In genomic region chr16:50244504-50245416, GRCh38 we compare ENCODE assay signal across 8 cellular contexts. TPM values are rescaled to one million over a fixed set of nuclear protein-coding genes. Genes with fewer than 3 reads are reported as not detected.
A peak's percentile ranks its signal among the peaks of the same experiment; 100 is the strongest.
DNase-seq lines count a peak whose midpoint lies in the region; ATAC-seq and TF ChIP-seq lines count a peak whose summit lies in the region.

No MANE protein-coding gene starts in this region.

- WGBS in upper lobe of left lung, 2 donors = 64 to 65% methylated on average over 11 to 16 of the region's 33 CpGs

- TF ChIP-seq CTCF in left ventricle myocardium inferior (IDR thresholded peaks at IDR 0.05; ENCODE audit: borderline replicate concordance) (no peak), lower lobe of right lung (IDR thresholded peaks at IDR 0.05) (no peak), upper lobe of left lung (IDR thresholded peaks at IDR 0.05) (no peak)

- TF ChIP-seq EP300 in upper lobe of left lung (IDR thresholded peaks at IDR 0.05) = no peak

- DNase-seq in left ventricle myocardium inferior = no peak
- DNase-seq in Right ventricle myocardium inferior (ENCODE audit: missing footprints) = no peak
- DNase-seq in adipocyte (ENCODE audit: low read depth) = no peak
- DNase-seq in lower lobe of right lung = no peak
- DNase-seq in upper lobe of left lung = peak in 1 of 2 donors; percentile 66
- DNase-seq in effector CD4-positive, alpha-beta T cell = no peak
- no peak for DNase-seq in left lobe of liver (ENCODE audit: low spot score)

- H3K27me3 ChIP-seq in left ventricle myocardium inferior (ENCODE audit: low read depth) = peaks cover 57% of the 10 kb centered on the region
- no peaks in the 10 kb centered on the region for H3K27me3 ChIP-seq in adipocyte (replicated peaks; ENCODE audit: control insufficient read depth, insufficient read depth, low read length)
- no peaks in the 10 kb centered on the region for H3K27me3 ChIP-seq in lower lobe of right lung (ENCODE audit: low read depth)
- no peaks in the 10 kb centered on the region for H3K27me3 ChIP-seq in upper lobe of left lung

- no peaks in the 10 kb centered on the region for H3K9me3 ChIP-seq in left ventricle myocardium inferior (replicated peaks)
- H3K9me3 ChIP-seq in adipocyte (ENCODE audit: control insufficient read depth, low read length) = no peaks in the 10 kb centered on the region
- H3K9me3 ChIP-seq in lower lobe of right lung = no peaks in the 10 kb centered on the region
- no peaks in the 10 kb centered on the region for H3K9me3 ChIP-seq in upper lobe of left lung

- no peak overlapping the region for H3K27ac ChIP-seq in left ventricle myocardium inferior (replicated peaks)
- H3K27ac ChIP-seq in lower lobe of right lung = peak overlapping the region; percentile 46
- peak overlapping the region in 3 of 4 donors; percentile 35 to 65 (median 48) for H3K27ac ChIP-seq in upper lobe of left lung

- H3K9ac ChIP-seq in adipocyte (ENCODE audit: low read length) = peak overlapping the region; percentile 79

- no peak for TF ChIP-seq POLR2A in upper lobe of left lung (IDR thresholded peaks at IDR 0.05)

- ATAC-seq in Right ventricle myocardium inferior (no peak), lower lobe of right lung (no peak), upper lobe of left lung (ENCODE audit: low FRiP score in 2 of 2) (no peak), left lobe of liver (no peak), GM21529 (IDR thresholded peaks at IDR 0.05; ENCODE audit: unreplicated experiment) (no peak)

- intact Hi-C loops in left ventricle myocardium inferior (cut with micrococcal nuclease) = no loop called here
- intact Hi-C loops in Right ventricle myocardium inferior (cut with DNase I) = loop anchor here (10.0 kb wide), 1 partner anchor 400 kb away; no protein-coding TSS in a partner anchor
- intact Hi-C loops in lower lobe of right lung (cut with DNase I) = no loop called here

- H3K4me1 ChIP-seq in left ventricle myocardium inferior (peaks cover 20% of the 10 kb centered on the region), adipocyte (ENCODE audit: control insufficient read depth, insufficient read depth, low read length) (peaks cover 14% of the 10 kb centered on the region), lower lobe of right lung (peaks cover 31% of the 10 kb centered on the region), upper lobe of left lung (peaks cover 16 to 41% (median 25%) of the 10 kb centered on the region in 4 donors)

- no peaks in the 10 kb centered on the region for H3K36me3 ChIP-seq in left ventricle myocardium inferior
- H3K36me3 ChIP-seq in adipocyte (ENCODE audit: control insufficient read depth, insufficient read depth, low read length, severe bottlenecking) = no peaks in the 10 kb centered on the region
- H3K36me3 ChIP-seq in lower lobe of right lung = no peaks in the 10 kb centered on the region
- H3K36me3 ChIP-seq in upper lobe of left lung = no peaks in the 10 kb centered on the region

- H3K4me3 ChIP-seq in left ventricle myocardium inferior (peak overlapping the region; percentile 69), adipocyte (ENCODE audit: low read length) (peak overlapping the region; percentile 82), lower lobe of right lung (peak overlapping the region; percentile 76), upper lobe of left lung (peak overlapping the region in 2 of 4 donors; percentile 72 to 80)

RNA-seq across cellular contexts. Expression of gene ADCY7, which starts 21.6 kb away (rescaled TPM):
- total RNA-seq in left ventricle myocardium inferior (9.7 TPM), Right ventricle myocardium inferior (11.7 TPM), lower lobe of right lung (115 TPM), upper lobe of left lung (100 to 1,000 TPM in 3 of 6 donors, 10 to 100 TPM in 3; 46.9 to 177 (median 101) TPM), left lobe of liver (4.9 TPM)
